ENCODE assay signal across 21 cellular contexts in the genomic region with DNA sequence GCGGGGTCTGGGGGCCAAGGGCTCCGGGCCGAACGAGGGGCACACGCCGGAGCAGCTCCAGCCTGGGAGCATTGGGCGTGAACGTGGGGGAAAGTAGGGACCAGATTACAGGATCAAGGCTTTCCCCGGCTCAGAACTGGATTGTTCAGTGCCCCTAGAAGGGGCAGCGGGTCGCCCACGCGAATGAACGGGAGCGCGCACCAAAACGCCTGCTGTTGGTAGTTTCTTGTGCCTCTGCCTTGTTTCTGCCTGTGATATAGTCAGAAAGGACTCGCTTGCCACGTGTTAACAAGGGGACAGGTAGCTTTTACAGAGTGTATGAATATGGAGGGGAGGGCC. TPM values are rescaled to one million over a fixed set of nuclear protein-coding genes. Genes with fewer than 3 reads are reported as not detected.
DNase-seq lines count a peak whose midpoint lies in the region; ATAC-seq and TF ChIP-seq lines count a peak whose summit lies in the region.
"Had no signal": no experiment of that assay in that cellular context is flagged by ENCODE, and none has a peak within 500 bp of the region (broad histone marks: within the 10 kb centered on the region; RNA-seq: fewer than 3 reads in every experiment).

No MANE protein-coding gene starts in this region.

- no peak overlapping the region for H3K4me3 Mint-ChIP-seq in activated CD4-positive, alpha-beta T cell treated with anti-CD3 and anti-CD28 coated beads for 36 hours
- H3K4me3 Mint-ChIP-seq: CD4-positive, CD25-positive, alpha-beta regulatory T cell; central memory CD8-positive, alpha-beta T cell had no signal

- peak; percentile 5 for DNase-seq in activated CD4-positive, alpha-beta T cell treated with anti-CD3 and anti-CD28 coated beads for 36 hours
- DNase-seq in activated CD4-positive, alpha-beta T cell treated with anti-CD3 and anti-CD28 coated beads for 1 hour, result no peak
- DNase-seq in effector memory CD4-positive, alpha-beta T cell, result no peak
- DNase-seq in testis (no peak), SKM-1 treated with dmso at 0.1 percent for 144 hours (lab: John Stamatoyannopoulos, UW; ENCODE audit: unreplicated experiment) (no peak)
- DNase-seq: activated CD8-positive, alpha-beta memory T cell treated with anti-CD3 and anti-CD28 coated beads, Interleukin-2, amount 50 U/mL, for 4 hours; activated naive CD8-positive, alpha-beta T cell treated with anti-CD3 and anti-CD28 coated beads for 36 hours; CD4-positive, CD25-positive, alpha-beta regulatory T cell; NCI-H1105; NCI-H226; stimulated activated CD4-positive, alpha-beta T cell treated with anti-CD3 and anti-CD28 coated beads, Interleukin-4, amount 100 ng/mL, for 24 hours had no signal

- H3K4me1 ChIP-seq in effector memory CD4-positive, alpha-beta T cell (ENCODE audit: control insufficient read depth, insufficient read depth, low read length, poor library complexity, severe bottlenecking), result peaks cover 2% of the 10 kb centered on the region
- no peaks in the 10 kb centered on the region for H3K4me1 ChIP-seq in mesodermal cell (ENCODE audit: control insufficient read depth, insufficient read depth, low read length, poor library complexity, severe bottlenecking)
- no peaks in the 10 kb centered on the region for H3K4me1 ChIP-seq in testis

- intact Hi-C loops in activated CD4-positive, alpha-beta T cell treated with anti-CD3 and anti-CD28 coated beads for 36 hours (cut with DNase I, micrococcal nuclease), result no loop called here
- intact Hi-C loops in testis (cut with DNase I; ENCODE audit: low total_unique reads), result no loop called here

- H3K36me3 Mint-ChIP-seq in activated CD4-positive, alpha-beta T cell treated with anti-CD3 and anti-CD28 coated beads for 36 hours (ENCODE audit: low read depth), result no peaks in the 10 kb centered on the region
- H3K36me3 Mint-ChIP-seq: activated naive CD8-positive, alpha-beta T cell treated with anti-CD3 and anti-CD28 coated beads for 36 hours; CD4-positive, CD25-positive, alpha-beta regulatory T cell; memory B cell had no signal

- no peak for TF ChIP-seq POLR2A in testis (IDR thresholded peaks at IDR 0.05)

- no peak overlapping the region for H3K27ac Mint-ChIP-seq in activated CD4-positive, alpha-beta T cell treated with anti-CD3 and anti-CD28 coated beads for 36 hours
- H3K27ac Mint-ChIP-seq: activated naive CD8-positive, alpha-beta T cell treated with anti-CD3 and anti-CD28 coated beads for 36 hours; CD4-positive, CD25-positive, alpha-beta regulatory T cell had no signal

- H3K9me3 Mint-ChIP-seq in activated CD4-positive, alpha-beta T cell treated with anti-CD3 and anti-CD28 coated beads for 36 hours (ENCODE audit: low read depth), result no peaks in the 10 kb centered on the region
- H3K9me3 Mint-ChIP-seq: activated naive CD8-positive, alpha-beta T cell treated with anti-CD3 and anti-CD28 coated beads for 36 hours; central memory CD8-positive, alpha-beta T cell; memory B cell had no signal

- H3K9me3 ChIP-seq in effector memory CD4-positive, alpha-beta T cell (ENCODE audit: control insufficient read depth, low read length), result no peaks in the 10 kb centered on the region
- no peaks in the 10 kb centered on the region for H3K9me3 ChIP-seq in mesodermal cell (ENCODE audit: control insufficient read depth, low read length)
- H3K9me3 ChIP-seq in testis, result no peaks in the 10 kb centered on the region

- no peaks in the 10 kb centered on the region for H3K36me3 ChIP-seq in effector memory CD4-positive, alpha-beta T cell (ENCODE audit: control insufficient read depth, insufficient read depth, low read length)
- H3K36me3 ChIP-seq in mesodermal cell (ENCODE audit: control insufficient read depth, insufficient read depth, low read length) (no peaks in the 10 kb centered on the region), testis (ENCODE audit: low read depth, missing control alignments) (no peaks in the 10 kb centered on the region)

- H3K27me3 Mint-ChIP-seq in activated CD4-positive, alpha-beta T cell treated with anti-CD3 and anti-CD28 coated beads for 36 hours, result peaks cover 67% of the 10 kb centered on the region

- POLR2A ChIA-PET in activated CD4-positive, alpha-beta T cell treated with anti-CD3 and anti-CD28 coated beads for 36 hours (lab: Charles Lee), result interaction anchor here (0.7 kb wide), 1 partner anchor 1743 kb away, joined by 4 read pairs; no protein-coding TSS in a partner anchor

- no peaks in the 10 kb centered on the region for H3K27me3 ChIP-seq in effector memory CD4-positive, alpha-beta T cell (replicated peaks; ENCODE audit: control insufficient read depth, insufficient read depth, low read length, poor library complexity, severe bottlenecking)
- no peaks in the 10 kb centered on the region for H3K27me3 ChIP-seq in testis

- H3K4me1 Mint-ChIP-seq in activated CD4-positive, alpha-beta T cell treated with anti-CD3 and anti-CD28 coated beads for 36 hours, result peaks cover 4% of the 10 kb centered on the region
- H3K4me1 Mint-ChIP-seq: central memory CD8-positive, alpha-beta T cell had no signal

- CTCF ChIA-PET in activated CD4-positive, alpha-beta T cell treated with anti-CD3 and anti-CD28 coated beads for 36 hours (lab: Charles Lee), result interaction anchor here (0.6 kb wide), 1 partner anchor 12 kb away, joined by 3 read pairs; no protein-coding TSS in a partner anchor

- TF ChIP-seq CTCF in testis (IDR thresholded peaks at IDR 0.05), result no peak

- H3K4me3 ChIP-seq in effector memory CD4-positive, alpha-beta T cell (ENCODE audit: insufficient read depth, low read depth, low read length, poor library complexity, severe bottlenecking), result peak overlapping the region; percentile 30
- H3K4me3 ChIP-seq in mesodermal cell (ENCODE audit: extremely low read depth, insufficient read depth, low read length, poor library complexity, severe bottlenecking) (peak overlapping the region; percentile 24), testis (peak overlapping the region; percentile 39 to 48)
- H3K4me3 ChIP-seq: K562 had no signal

- no peak overlapping the region for H3K27ac ChIP-seq in effector memory CD4-positive, alpha-beta T cell (ENCODE audit: insufficient read depth, low read length, poor library complexity, severe bottlenecking)
- H3K27ac ChIP-seq in mesodermal cell (ENCODE audit: low read depth, low read length, severe bottlenecking), result no peak overlapping the region
- H3K27ac ChIP-seq in testis, result no peak overlapping the region
- H3K27ac ChIP-seq: 22Rv1, VCaP had no signal

- 8 to 9% methylated on average over 14 to 18 of the region's 19 CpGs for WGBS in mesodermal cell (ENCODE audit: insufficient coverage in 2 of 2), 2 experiments
- 20 to 34% methylated on average over 14 to 19 of the region's 19 CpGs for WGBS in testis, 2 donors

- ATAC-seq in activated CD4-positive, alpha-beta T cell treated with anti-CD3 and anti-CD28 coated beads for 36 hours, result no peak
- ATAC-seq in HG02678 (IDR thresholded peaks at IDR 0.05; ENCODE audit: unreplicated experiment), result no peak
- no peak for ATAC-seq in GM19463 (IDR thresholded peaks at IDR 0.05; ENCODE audit: unreplicated experiment)
- ATAC-seq: K562 had no signal

RNA-seq across cellular contexts. Expression of a gene that starts 1.1 kb away (rescaled TPM):
- under 1 TPM; 0.05 TPM for total RNA-seq in activated CD4-positive, alpha-beta T cell treated with anti-CD3 and anti-CD28 coated beads for 36 hours
- polyA plus RNA-seq in mesodermal cell (2013, experiment 1 of 2), result not detected
- polyA plus RNA-seq in mesodermal cell (2013, experiment 2 of 2), result not detected
- total RNA-seq in testis, result 1 to 10 TPM; 1.2 to 1.4 TPM
- polyA plus RNA-seq in testis (ENCODE audit: insufficient read depth, low read depth, low replicate concordance), result 0.30 TPM
- total RNA-seq: activated naive CD8-positive, alpha-beta T cell treated with anti-CD3 and anti-CD28 coated beads for 36 hours; CD4-positive, CD25-positive, alpha-beta regulatory T cell; K562; pulmonary artery endothelial cell had no signal
- polyA plus RNA-seq: esophagus, K562 had no signal
